In genomic region chr15:99137877-99138276, GRCh38 we compare ENCODE assay signal across 17 cellular contexts. TPM values are rescaled to one million over a fixed set of nuclear protein-coding genes. Genes with fewer than 3 reads are reported as not detected.
DNase-seq lines count a peak whose midpoint lies in the region; ATAC-seq and TF ChIP-seq lines count a peak whose summit lies in the region.
"Had no signal": no experiment of that assay in that cellular context is flagged by ENCODE, and none has a peak within 500 bp of the region (broad histone marks: within the 10 kb centered on the region; RNA-seq: fewer than 3 reads in every experiment).

No MANE protein-coding gene starts in this region.

- no TSS peak for BruUV-seq in PC-9 (replicated peaks; lab: Mats Ljungman, UMichigan)

- no peak overlapping the region for H2AFZ ChIP-seq in PC-9
- H2AFZ ChIP-seq: GM23248 had no signal

- H3K27ac ChIP-seq in left ventricle myocardium inferior (replicated peaks) (peak overlapping the region; percentile 48), gastroesophageal sphincter (peak overlapping the region; percentile 10 to 98 (median 97)), psoas muscle (peak overlapping the region; percentile 96), WERI-Rb-1 (no peak overlapping the region), PC-9 (no peak overlapping the region)
- H3K27ac ChIP-seq: GM23248 had no signal

- no peak overlapping the region for H3K4me3 ChIP-seq in left ventricle myocardium inferior
- H3K4me3 ChIP-seq in gastroesophageal sphincter: no peak overlapping the region
- H3K4me3 ChIP-seq in psoas muscle: no peak overlapping the region
- no peak overlapping the region for H3K4me3 ChIP-seq in WERI-Rb-1 (ENCODE audit: low read depth, low read length)
- no peak overlapping the region for H3K4me3 ChIP-seq in PC-9
- H3K4me3 ChIP-seq: GM23248, K562 had no signal

- DNase-seq in left ventricle myocardium inferior (no peak), Right ventricle myocardium superior (no peak), psoas muscle (no peak), WERI-Rb-1 (no peak), PC-9 (no peak)
- DNase-seq: BE2C; Caco-2; CD4-positive, CD25-positive, alpha-beta regulatory T cell; GF-D8; GM23248; HCEC 1CT; NCI-H2227 treated with DMSO at 0.1 percent for 48 hours; NCI-H82 had no signal

- no peaks in the 10 kb centered on the region for H3K79me2 ChIP-seq in PC-9 (ENCODE audit: low read depth)

- H3K4me2 ChIP-seq in PC-9: no peak overlapping the region

- 74 to 95% methylated on average over 2 to 3 of the region's 5 CpGs for WGBS in gastroesophageal sphincter (ENCODE audit: low coverage in 1 of 2), 2 donors
- 80 to 97% (median 87%) methylated on average over 5 of the region's 5 CpGs for WGBS in psoas muscle, 3 donors

- TF ChIP-seq CTCF in left ventricle myocardium inferior (IDR thresholded peaks at IDR 0.05; ENCODE audit: borderline replicate concordance) (no peak), gastroesophageal sphincter (IDR thresholded peaks at IDR 0.05) (no peak), psoas muscle (IDR thresholded peaks at IDR 0.05) (no peak), WERI-Rb-1 (IDR thresholded peaks at IDR 0.05; ENCODE audit: low read depth, low read length) (no peak), PC-9 (conservative IDR thresholded peaks at IDR 0.05) (no peak)

- POLR2A ChIA-PET in PC-9 (lab: Charles Lee; ENCODE audit: unreplicated experiment): no interaction called here

- no peaks in the 10 kb centered on the region for H3K9me2 ChIP-seq in PC-9 (ENCODE audit: insufficient read depth)

- peaks cover 56% of the 10 kb centered on the region for H3K4me1 ChIP-seq in left ventricle myocardium inferior
- H3K4me1 ChIP-seq in gastroesophageal sphincter: peaks cover 3 to 88% (median 5%) of the 10 kb centered on the region in 3 donors
- peaks cover 44% of the 10 kb centered on the region for H3K4me1 ChIP-seq in psoas muscle
- no peaks in the 10 kb centered on the region; the same call in 1 of the 2 replicates for H3K4me1 ChIP-seq in PC-9 (replicated peaks; ENCODE audit: insufficient read depth)

- H4K20me1 ChIP-seq in PC-9 (ENCODE audit: insufficient read depth): no peaks in the 10 kb centered on the region

- CTCF ChIA-PET in PC-9 (lab: Charles Lee): no interaction called here

- H3K27me3 ChIP-seq in left ventricle myocardium inferior (ENCODE audit: low read depth) (no peaks in the 10 kb centered on the region), gastroesophageal sphincter (no peaks in the 10 kb centered on the region), psoas muscle (ENCODE audit: insufficient read depth in 3 of 3, low read length in 2 of 3) (no peaks in the 10 kb centered on the region), WERI-Rb-1 (ENCODE audit: insufficient read depth, low read depth, severe bottlenecking) (no peaks in the 10 kb centered on the region), PC-9 (ENCODE audit: insufficient read depth, low read depth) (no peaks in the 10 kb centered on the region)
- H3K27me3 ChIP-seq: BE2C had no signal

- H3K36me3 ChIP-seq in left ventricle myocardium inferior: peaks cover 32% of the 10 kb centered on the region
- H3K36me3 ChIP-seq in gastroesophageal sphincter: peaks cover 0 to 49% of the 10 kb centered on the region in 2 donors
- peaks cover 0 to 45% of the 10 kb centered on the region in 2 donors for H3K36me3 ChIP-seq in psoas muscle (ENCODE audit: insufficient read depth in 1 of 2, low read depth in 1 of 2)
- H3K36me3 ChIP-seq in WERI-Rb-1: peaks cover 19% of the 10 kb centered on the region
- H3K36me3 ChIP-seq in PC-9 (ENCODE audit: low read depth): no peaks in the 10 kb centered on the region

- no peak for TF ChIP-seq EP300 in gastroesophageal sphincter (IDR thresholded peaks at IDR 0.05)

- no peak for ATAC-seq in Right ventricle myocardium superior (ENCODE audit: poor library complexity)
- ATAC-seq in gastroesophageal sphincter: no peak
- no peak for ATAC-seq in psoas muscle
- no peak for ATAC-seq in HG03520 (IDR thresholded peaks at IDR 0.05; ENCODE audit: unreplicated experiment)
- ATAC-seq in HG02610 (IDR thresholded peaks at IDR 0.05; ENCODE audit: unreplicated experiment): no peak
- ATAC-seq: K562 had no signal

- H3F3A ChIP-seq in PC-9 (ENCODE audit: insufficient read depth, low read depth): no peaks in the 10 kb centered on the region

- intact Hi-C loops in left ventricle myocardium inferior (cut with micrococcal nuclease): no loop called here
- intact Hi-C loops in Right ventricle myocardium superior (cut with DNase I): no loop called here
- intact Hi-C loops in psoas muscle (cut with DNase I): loop anchor here in 1 of 2 donors (5.0 kb wide), 1 partner anchor 34 kb away; no protein-coding TSS in a partner anchor
- intact Hi-C loops in PC-9 (cut with micrococcal nuclease; ENCODE audit: unreplicated experiment): no loop called here

- H3K9me3 ChIP-seq in left ventricle myocardium inferior (replicated peaks): no peaks in the 10 kb centered on the region
- H3K9me3 ChIP-seq in gastroesophageal sphincter: no peaks in the 10 kb centered on the region
- H3K9me3 ChIP-seq in psoas muscle: no peaks in the 10 kb centered on the region
- H3K9me3 ChIP-seq in WERI-Rb-1 (ENCODE audit: severe bottlenecking): no peaks in the 10 kb centered on the region
- no peaks in the 10 kb centered on the region for H3K9me3 ChIP-seq in PC-9 (ENCODE audit: insufficient read depth, low read depth)
- H3K9me3 ChIP-seq: BE2C, Caco-2 had no signal

- no peak for TF ChIP-seq POLR2A in gastroesophageal sphincter (IDR thresholded peaks at IDR 0.05)

RNA-seq across cellular contexts. Expression of gene SYNM, which starts 33.0 kb away (rescaled TPM):
- total RNA-seq in left ventricle myocardium inferior: 378 TPM
- 295 TPM for total RNA-seq in Right ventricle myocardium superior
- 1,000 to 10,000 TPM; 1,155 to 2,820 (median 1,765) TPM for total RNA-seq in gastroesophageal sphincter
- 100 to 1,000 TPM; 288 to 380 (median 349) TPM for total RNA-seq in psoas muscle
- 100 to 1,000 TPM in 2 of 3 donors, 10 to 100 TPM in 1; 77.5 to 291 (median 121) TPM for polyA plus RNA-seq in psoas muscle
- 2.2 and 2.4 TPM in 2 replicates for total RNA-seq in PC-9 (2021)

Comparison
In these comparisons a context has a peak if more than half of its experiments do, and no peak if none do; other contexts are left out.
1. H3K27ac ChIP-seq: peak in left ventricle myocardium inferior (single experiment), gastroesophageal sphincter (4 of 4) and psoas muscle (single experiment); none in WERI-Rb-1 (single experiment) and PC-9 (single experiment).
2. RNA of gene SYNM, which starts 33.0 kb away (total RNA-seq): 1,155 to 2,820 TPM in gastroesophageal sphincter, 378 TPM in left ventricle myocardium inferior (single experiment), 288 to 380 TPM in psoas muscle and 295 TPM in Right ventricle myocardium superior (single experiment); 2.2 to 2.4 TPM in PC-9; every median in the first group is over 10 times any median in the second.